15 cellular contexts compared by ENCODE assay signal in the genomic region with DNA sequence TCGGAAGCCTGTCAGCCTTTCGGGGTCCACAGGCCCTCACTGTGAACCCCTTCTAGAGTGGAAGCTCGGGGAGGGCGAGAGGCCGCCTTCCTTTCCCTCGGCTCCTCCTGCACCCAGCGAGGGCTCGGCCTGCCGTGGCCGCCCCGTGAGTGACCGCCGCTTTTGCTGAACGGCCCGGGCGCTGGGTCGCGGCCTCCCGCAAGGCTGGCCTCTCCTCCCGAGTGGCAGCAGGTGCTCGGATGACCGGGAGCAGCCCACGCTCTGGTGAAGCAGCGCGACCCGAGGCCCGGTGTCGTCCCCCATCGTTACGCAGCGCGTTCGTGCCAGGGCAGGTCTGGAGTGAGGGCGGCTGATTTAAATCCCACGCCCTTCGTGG. TPM values are rescaled to one million over a fixed set of nuclear protein-coding genes. Genes with fewer than 3 reads are reported as not detected.
DNase-seq lines count a peak whose midpoint lies in the region; ATAC-seq, FAIRE-seq and TF ChIP-seq lines count a peak whose summit lies in the region.
"Had no signal": no experiment of that assay in that cellular context is flagged by ENCODE, and none has a peak within 500 bp of the region (broad histone marks: within the 10 kb centered on the region; RNA-seq: fewer than 3 reads in every experiment).

No MANE protein-coding gene starts in this region.

- peak overlapping the region; percentile 68 for H3K4me2 ChIP-seq in trophoblast cell (ENCODE audit: low read length)
- H3K4me2 ChIP-seq: SK-N-SH had no signal

- no CpG with 5 or more reads among the region's 36 CpGs for WGBS in trophoblast cell (ENCODE audit: extremely low coverage, insufficient coverage, insufficient read length)
- 35 to 39% (median 36%) methylated on average over 30 to 36 of the region's 36 CpGs for WGBS in small intestine, 3 donors

- H2BK12ac ChIP-seq in trophoblast cell (ENCODE audit: low read length) = no peak overlapping the region

- peaks cover 14% of the 10 kb centered on the region for H3K4me1 ChIP-seq in iPS-18a (ENCODE audit: control insufficient read depth, low read depth, low read length)
- H3K4me1 ChIP-seq in trophoblast cell (ENCODE audit: control insufficient read depth in 1 of 2, insufficient read depth in 2 of 2, low read length in 2 of 2) = peaks cover 4 to 8% of the 10 kb centered on the region in 2 experiments
- H3K4me1 ChIP-seq in small intestine (ENCODE audit: control insufficient read depth in 2 of 2, insufficient read depth in 1 of 2, low read depth in 1 of 2, low read length in 1 of 2) = no peaks in the 10 kb centered on the region

- H4K12ac ChIP-seq in trophoblast cell (ENCODE audit: low read depth, low read length) = no peak overlapping the region

- no peak overlapping the region for H4K8ac ChIP-seq in trophoblast cell (ENCODE audit: low read depth, low read length)

- no peak overlapping the region for H2AFZ ChIP-seq in trophoblast cell (ENCODE audit: insufficient read depth, low read length, poor library complexity)

- H3K4me3 ChIP-seq in astrocyte of the spinal cord (ENCODE audit: low read depth, low read length) (peak overlapping the region; percentile 32), iPS-18a (ENCODE audit: low read length) (peak overlapping the region; percentile 55), trophoblast cell (ENCODE audit: low read depth, low read length) (peak overlapping the region; percentile 49), small intestine (ENCODE audit: low read depth in 1 of 2, low read length in 2 of 2) (peak overlapping the region in 1 of 2 donors; percentile 38)

- no peaks in the 10 kb centered on the region for H3K36me3 ChIP-seq in iPS-18a (ENCODE audit: control insufficient read depth, low read depth, low read length)
- H3K36me3 ChIP-seq in trophoblast cell (ENCODE audit: control insufficient read depth in 1 of 2, insufficient read depth in 2 of 2, low read length in 2 of 2) = no peaks in the 10 kb centered on the region
- H3K36me3 ChIP-seq in small intestine (ENCODE audit: control insufficient read depth in 2 of 2, insufficient read depth in 2 of 2, low read length in 2 of 2) = peaks cover 0 to 3% of the 10 kb centered on the region in 2 donors

- H3K4ac ChIP-seq in trophoblast cell (ENCODE audit: low read depth, low read length) = no peak overlapping the region

- no peak overlapping the region for H2AK5ac ChIP-seq in trophoblast cell (ENCODE audit: low read length)

- no peak overlapping the region for H3K23ac ChIP-seq in trophoblast cell (ENCODE audit: low read length)

- no peaks in the 10 kb centered on the region for H3K79me1 ChIP-seq in trophoblast cell (ENCODE audit: low read length)

- no peaks in the 10 kb centered on the region for H3K79me2 ChIP-seq in trophoblast cell (ENCODE audit: control insufficient read depth, insufficient read depth, low read length, poor library complexity)

- TF ChIP-seq CTCF in GM13977 (IDR thresholded peaks at IDR 0.05; ENCODE audit: extremely low read depth, insufficient read depth, missing control alignments) (no peak), astrocyte of the spinal cord (IDR thresholded peaks at IDR 0.05; ENCODE audit: low read depth, low read length) (no peak)

- FAIRE-seq in small intestine (lab: Jason Lieb, UNC) = no peak

- in situ Hi-C loops in GM13977 (cut with MboI; ENCODE audit: low pct_unique_long_range_greater_than_20kb, low sequenced_read_pairs, unreplicated experiment) (no loop called here), astrocyte of the spinal cord (cut with HindIII; ENCODE audit: low sequenced_read_pairs) (no loop called here)

- H2BK5ac ChIP-seq in trophoblast cell (ENCODE audit: low read depth, low read length, poor library complexity) = no peak overlapping the region

- peak; percentile 32 for DNase-seq in GM13977 (ENCODE audit: low spot score)
- no peak for DNase-seq in astrocyte of the spinal cord (ENCODE audit: low read depth, low spot score)
- no peak for DNase-seq in trophoblast cell
- no peak for DNase-seq in small intestine
- no peak for DNase-seq in DMS114 treated with DMSO at 0.1 percent for 48 hours (lab: John Stamatoyannopoulos, UW; ENCODE audit: unreplicated experiment)
- DNase-seq: activated naive CD4-positive, alpha-beta T cell; AML-193; hypothalamus; NCI-H1105 treated with DMSO at 0.1 percent for 48 hours; NCI-H524 treated with DMSO at 0.1 percent for 48 hours; occipital lobe had no signal

- peaks cover 57% of the 10 kb centered on the region for H3K27me3 ChIP-seq in iPS-18a (ENCODE audit: control insufficient read depth, insufficient read depth, low read length)
- H3K27me3 ChIP-seq in trophoblast cell (ENCODE audit: insufficient read depth, low read length) = peaks cover 21% of the 10 kb centered on the region
- peaks cover 6 to 9% of the 10 kb centered on the region in 2 donors for H3K27me3 ChIP-seq in small intestine (ENCODE audit: control insufficient read depth in 2 of 2, insufficient read depth in 2 of 2, low read length in 2 of 2)

- H2BK120ac ChIP-seq in trophoblast cell (ENCODE audit: insufficient read depth, low read length, poor library complexity) = no peak overlapping the region

- no peak overlapping the region for H3K9ac ChIP-seq in iPS-18a (ENCODE audit: low read length)
- H3K9ac ChIP-seq in trophoblast cell (ENCODE audit: low read length) = no peak overlapping the region
- H3K9ac ChIP-seq: SK-N-SH had no signal

- no peak overlapping the region for H3K18ac ChIP-seq in trophoblast cell (ENCODE audit: low read length)

- H3K27ac ChIP-seq in iPS-18a (ENCODE audit: low read length) (no peak overlapping the region), trophoblast cell (ENCODE audit: low read depth, low read length) (no peak overlapping the region), small intestine (ENCODE audit: low read depth in 1 of 2, low read length in 1 of 2) (no peak overlapping the region)

- no peaks in the 10 kb centered on the region for H3K9me3 ChIP-seq in iPS-18a (ENCODE audit: control insufficient read depth, low read depth, low read length)
- peaks cover 4% of the 10 kb centered on the region for H3K9me3 ChIP-seq in trophoblast cell (ENCODE audit: insufficient read depth, low read depth, low read length)
- no peaks in the 10 kb centered on the region for H3K9me3 ChIP-seq in small intestine (ENCODE audit: control insufficient read depth, low read depth)
- H3K9me3 ChIP-seq: SK-N-SH had no signal

- ATAC-seq in GM18498 (IDR thresholded peaks at IDR 0.05; ENCODE audit: unreplicated experiment) (no peak), GM18873 (IDR thresholded peaks at IDR 0.05; ENCODE audit: low FRiP score, unreplicated experiment) (no peak)

- no peak overlapping the region for H4K91ac ChIP-seq in trophoblast cell (ENCODE audit: low read depth, low read length)

- no peak overlapping the region for H3K14ac ChIP-seq in trophoblast cell (ENCODE audit: low read length)

RNA-seq across cellular contexts. Expression of gene LRRK1, which starts 53.8 kb away (rescaled TPM):
- polyA plus RNA-seq in trophoblast cell (2013) = 1.1 and 1.2 TPM in 2 replicates
- 1 to 10 TPM; 3.8 to 9.4 (median 6.3) TPM for polyA plus RNA-seq in small intestine
